In genomic region chr3:171362575-171362974, GRCh38 we compare ENCODE assay signal across 25 cellular contexts.
"Had no signal": no experiment of that assay in that cellular context is flagged by ENCODE, and none has a peak within 500 bp of the region (broad histone marks: within the 10 kb centered on the region; RNA-seq: fewer than 3 reads in every experiment).

No MANE protein-coding gene starts in this region.

- H3K9me3 Mint-ChIP-seq: activated CD4-positive, alpha-beta T cell treated with anti-CD3 and anti-CD28 coated beads, Interleukin-2, amount 10 ng/mL, durations not matched to agents 24 days and 14 days; activated naive CD4-positive, alpha-beta T cell treated with anti-CD3 and anti-CD28 coated beads, Interleukin-2, amount 50 U/mL, for 72 hours; activated T-cell treated with anti-CD3 and anti-CD28 coated beads, Interleukin-2, amount 50 U/mL, for 24 hours; activated T-helper 2 cell treated with anti-CD3 and anti-CD28 coated beads, Interferon-gamma antibody, Interleukin-2, Interleukin-4, amounts not matched to agents 10 μg/mL and 5 μg/mL and 100 μg/mL, durations not matched to agents 14 hours and 24 hours and 36 hours; central memory CD8-positive, alpha-beta T cell had no signal

- H3K9me3 ChIP-seq: adrenal gland, SJCRH30 had no signal

- H3K36me3 ChIP-seq: adrenal gland, brain microvascular endothelial cell, SJCRH30 had no signal

- H3K4me1 ChIP-seq: adrenal gland, SJCRH30 had no signal

- ATAC-seq: activated CD8-positive, alpha-beta T cell treated with anti-CD3 and anti-CD28 coated beads, Interleukin-2, amount 10 ng/mL, durations not matched to agents 7 days and 5 days; activated naive CD4-positive, alpha-beta T cell treated with anti-CD3 and anti-CD28 coated beads, Interleukin-2, amount 50 U/mL, for 72 hours; Panc1 had no signal

- H3K4me3 ChIP-seq: adrenal gland, K562, SJCRH30 had no signal

- H3K4me3 Mint-ChIP-seq: activated CD4-positive, alpha-beta T cell treated with anti-CD3 and anti-CD28 coated beads, Interleukin-2, amount 10 ng/mL, durations not matched to agents 24 days and 14 days; activated CD8-positive, alpha-beta T cell treated with anti-CD3 and anti-CD28 coated beads, Interleukin-2, amount 10 ng/mL, durations not matched to agents 7 days and 5 days; activated T-cell treated with anti-CD3 and anti-CD28 coated beads, Interleukin-2, amount 50 U/mL, for 24 hours; central memory CD8-positive, alpha-beta T cell had no signal

- H3K27me3 Mint-ChIP-seq: activated CD4-positive, alpha-beta T cell treated with anti-CD3 and anti-CD28 coated beads, Interleukin-2, amount 10 ng/mL, durations not matched to agents 24 days and 14 days; activated T-cell treated with anti-CD3 and anti-CD28 coated beads, Interleukin-2, amount 50 U/mL, for 24 hours; central memory CD8-positive, alpha-beta T cell had no signal

- DNase-seq: activated CD4-positive, alpha-beta T cell treated with anti-CD3 and anti-CD28 coated beads, Interleukin-2, amount 10 ng/mL, durations not matched to agents 24 days and 14 days; activated CD4-positive, alpha-beta T cell treated with anti-CD3 and anti-CD28 coated beads, Interleukin-2, amount 50 U/mL, for 4 hours; activated CD8-positive, alpha-beta T cell treated with anti-CD3 and anti-CD28 coated beads, Interleukin-2, amount 10 ng/mL, durations not matched to agents 7 days and 5 days; activated gamma-delta T cell; activated naive CD4-positive, alpha-beta T cell treated with Interleukin-2 at 50 U/mL for 16 hours; activated T-cell treated with anti-CD3 and anti-CD28 coated beads, Interleukin-2, amount 50 U/mL, for 24 hours; adrenal gland; brain microvascular endothelial cell; NCI-H1092 treated with DMSO at 0.1 percent for 48 hours; NCI-H1417; NCI-H146; NCI-H187 treated with DMSO at 0.1 percent for 48 hours; NCI-H2081; NCI-H226; NCI-H446 treated with DMSO at 0.1 percent for 48 hours; SHP77; SJCRH30; SW 1271; T-helper 1 cell; T1000 had no signal

- H3K27ac Mint-ChIP-seq: activated CD4-positive, alpha-beta T cell treated with anti-CD3 and anti-CD28 coated beads, Interleukin-2, amount 10 ng/mL, durations not matched to agents 24 days and 14 days; activated CD8-positive, alpha-beta T cell treated with anti-CD3 and anti-CD28 coated beads, Interleukin-2, amount 10 ng/mL, durations not matched to agents 7 days and 5 days; activated naive CD4-positive, alpha-beta T cell treated with anti-CD3 and anti-CD28 coated beads, Interleukin-2, amount 50 U/mL, for 72 hours; activated T-cell treated with anti-CD3 and anti-CD28 coated beads, Interleukin-2, amount 50 U/mL, for 24 hours; activated T-helper 2 cell treated with anti-CD3 and anti-CD28 coated beads, Interferon-gamma antibody, Interleukin-2, Interleukin-4, amounts not matched to agents 10 μg/mL and 5 μg/mL and 100 μg/mL, durations not matched to agents 14 hours and 24 hours and 36 hours had no signal

- H3K27me3 ChIP-seq: adrenal gland, brain microvascular endothelial cell, SJCRH30 had no signal

- H3K27ac ChIP-seq: adrenal gland, brain microvascular endothelial cell, SJCRH30 had no signal
